9 cellular contexts compared by ENCODE assay signal in genomic region chr2:158179660-158180059, GRCh38.
A peak's percentile ranks its signal among the peaks of the same experiment; 100 is the strongest.
DNase-seq lines count a peak whose midpoint lies in the region; ATAC-seq and TF ChIP-seq lines count a peak whose summit lies in the region.
"Had no signal": no experiment of that assay in that cellular context is flagged by ENCODE, and none has a peak within 500 bp of the region (broad histone marks: within the 10 kb centered on the region; RNA-seq: fewer than 3 reads in every experiment).

No MANE protein-coding gene starts in this region.

- H4K20me1 ChIP-seq in Loucy (ENCODE audit: insufficient read depth, low read length, poor library complexity, severe bottlenecking): no peaks in the 10 kb centered on the region

- no peak overlapping the region for H3K4me2 ChIP-seq in Loucy (ENCODE audit: low read depth, low read length, poor library complexity, severe bottlenecking)

- H3K36me3 ChIP-seq in Loucy (ENCODE audit: insufficient read depth, low read length) (no peaks in the 10 kb centered on the region), aorta (ENCODE audit: control insufficient read depth in 1 of 2, insufficient read depth in 2 of 2, low read length in 1 of 2) (no peaks in the 10 kb centered on the region)

- H3K27me3 ChIP-seq in Loucy (ENCODE audit: insufficient read depth, low read length, poor library complexity, severe bottlenecking): no peaks in the 10 kb centered on the region
- H3K27me3 ChIP-seq in aorta (ENCODE audit: control insufficient read depth in 1 of 2, insufficient read depth in 2 of 2, low read length in 1 of 2): no peaks in the 10 kb centered on the region

- H3K4me3 ChIP-seq in Loucy (ENCODE audit: low read length, poor library complexity, severe bottlenecking): no peak overlapping the region
- no peak overlapping the region for H3K4me3 ChIP-seq in cardiac fibroblast (replicated peaks in 1 of 2; ENCODE audit: low read depth in 2 of 2, low read length in 2 of 2)
- no peak overlapping the region for H3K4me3 ChIP-seq in aorta (ENCODE audit: low read length in 2 of 2)
- H3K4me3 ChIP-seq: skin epidermis had no signal

- WGBS in aorta, 2 donors: 9 to 10% methylated on average over 2 of the region's 2 CpGs

- H3K4me1 ChIP-seq in Loucy (ENCODE audit: insufficient read depth, low read length, poor library complexity, severe bottlenecking) (no peaks in the 10 kb centered on the region), aorta (ENCODE audit: control insufficient read depth in 1 of 2, insufficient read depth in 2 of 2, low read length in 2 of 2) (no peaks in the 10 kb centered on the region)

- peak; percentile 49 for DNase-seq in DMS 273 (lab: John Stamatoyannopoulos, UW; ENCODE audit: unreplicated experiment)
- DNase-seq in DMS 273 treated with DMSO at 0.1 percent for 48 hours (lab: John Stamatoyannopoulos, UW): no peak
- peak; percentile 37 to 59 for DNase-seq in cardiac fibroblast (ENCODE audit: low read depth in 2 of 2)
- DNase-seq in renal cortical epithelial cell (ENCODE audit: low read depth): peak; percentile 39
- no peak for DNase-seq in activated effector memory CD4-positive, alpha-beta T cell treated with Interleukin-2 at 50 U/mL for 16 hours
- DNase-seq in ecto neural progenitor cell (ENCODE audit: low spot score): no peak
- DNase-seq in aorta: no peak

- no peaks in the 10 kb centered on the region for H3K9me2 ChIP-seq in Loucy (replicated peaks; ENCODE audit: low read depth, low read length)

- ATAC-seq in aorta (ENCODE audit: low FRiP score): no peak

- TF ChIP-seq CTCF in Loucy (conservative IDR thresholded peaks at IDR 0.05; ENCODE audit: low read length) (peak; percentile 57), cardiac fibroblast (IDR thresholded peaks at IDR 0.05; ENCODE audit: low read depth, low read length) (peak; percentile 35)

- H3K27ac ChIP-seq in aorta (ENCODE audit: low read depth in 1 of 2, low read length in 2 of 2): no peak overlapping the region
- H3K27ac ChIP-seq: skin epidermis had no signal

- H3K9me3 ChIP-seq in Loucy (ENCODE audit: insufficient read depth, low read depth, low read length) (no peaks in the 10 kb centered on the region), aorta (ENCODE audit: control insufficient read depth, low read length) (no peaks in the 10 kb centered on the region)

- H2AFZ ChIP-seq in Loucy (ENCODE audit: low read length): no peak overlapping the region

- H3K9ac ChIP-seq in Loucy (ENCODE audit: low read depth, low read length, poor library complexity, severe bottlenecking): no peak overlapping the region

- intact Hi-C loops in aorta (cut with DNase I): no loop called here

- no peaks in the 10 kb centered on the region for H3K79me2 ChIP-seq in Loucy (ENCODE audit: insufficient read depth, low read length)

- H3F3A ChIP-seq in Loucy (ENCODE audit: low read depth): no peaks in the 10 kb centered on the region

Comparison
In these comparisons a context has a peak if more than half of its experiments do, and no peak if none do; other contexts are left out.
1. DNase-seq: peak in DMS 273 (single experiment), cardiac fibroblast (2 of 2) and renal cortical epithelial cell (single experiment); none in DMS 273 treated with DMSO at 0.1 percent for 48 hours (single experiment), activated effector memory CD4-positive, alpha-beta T cell treated with Interleukin-2 at 50 U/mL for 16 hours (single experiment), ecto neural progenitor cell (single experiment) and aorta (0 of 2).